Comparison of ENCODE assay signal across 1 cellular context in the genomic region with DNA sequence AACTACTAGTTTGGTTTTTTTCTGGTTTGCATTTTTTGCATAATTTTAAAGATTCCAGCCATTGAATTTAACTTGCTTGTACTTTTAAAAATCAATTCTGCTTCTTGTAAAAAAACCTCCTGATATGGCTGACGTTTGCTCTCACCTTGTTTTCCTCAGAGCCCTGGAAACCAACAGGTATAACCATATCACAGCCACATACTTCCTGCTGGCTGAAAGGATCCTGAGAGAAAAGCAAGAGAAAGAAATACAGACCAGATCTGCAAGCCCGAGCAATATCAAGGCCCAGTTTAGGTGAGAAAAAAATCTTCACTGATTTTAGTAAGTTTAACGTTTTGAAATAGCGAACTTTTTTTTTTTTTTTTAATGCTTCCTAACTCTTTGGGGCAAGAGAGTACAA.
TF ChIP-seq lines count a peak whose summit lies in the region.

No MANE protein-coding gene starts in this region.

TF ChIP-seq in endothelial cell of umbilical vein, 7 proteins besides CTCF, POLR2A, EP300 and RAD21:
- TF ChIP-seq, protein P1, sequence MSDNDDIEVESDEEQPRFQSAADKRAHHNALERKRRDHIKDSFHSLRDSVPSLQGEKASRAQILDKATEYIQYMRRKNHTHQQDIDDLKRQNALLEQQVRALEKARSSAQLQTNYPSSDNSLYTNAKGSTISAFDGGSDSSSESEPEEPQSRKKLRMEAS (IDR thresholded peaks at IDR 0.05; ENCODE audit: insufficient read depth, insufficient read length), result no peak
- TF ChIP-seq FOS (IDR thresholded peaks at IDR 0.05; ENCODE audit: borderline replicate concordance, insufficient read depth, low read length) (no peak), POLR2AphosphoS5 (IDR thresholded peaks at IDR 0.05; ENCODE audit: insufficient read depth, low read depth, low read length) (no peak), GATA2 (IDR thresholded peaks at IDR 0.05; ENCODE audit: insufficient read depth, insufficient read length, low read depth, low read length) (no peak), EZH2 (IDR thresholded peaks at IDR 0.05; ENCODE audit: borderline replicate concordance, low read depth, low read length, severe bottlenecking) (no peak), JUN (IDR thresholded peaks at IDR 0.05; ENCODE audit: borderline replicate concordance, insufficient read depth, insufficient read length, low read depth) (no peak), MYC (IDR thresholded peaks at IDR 0.05; ENCODE audit: low read depth, low read length) (no peak)
